In genomic region chr6:30765495-30765894, GRCh38 we compare ENCODE assay signal across 8 cellular contexts. TPM values are rescaled to one million over a fixed set of nuclear protein-coding genes. Genes with fewer than 3 reads are reported as not detected.
A peak's percentile ranks its signal among the peaks of the same experiment; 100 is the strongest.
DNase-seq lines count a peak whose midpoint lies in the region; ATAC-seq and TF ChIP-seq lines count a peak whose summit lies in the region.
"Not testable (repeated sequence)": the region's sequence is repeated elsewhere in the genome, so short reads cannot be mapped to it uniquely, and the experiment has no call there.

No MANE protein-coding gene starts in this region.

- not testable (repeated sequence) for H3T11ph ChIP-seq in H9 (ENCODE audit: low read length)

- H2AFZ ChIP-seq in H9 (ENCODE audit: low read length), result not testable (repeated sequence)

- H3K9me3 Mint-ChIP-seq in H9; activated naive CD8-positive, alpha-beta T cell treated with anti-CD3 and anti-CD28 coated beads, Interleukin-2, amount 50 U/mL, for 24 hours; chondrocyte (ENCODE audit: low read depth); progenitor cell of endocrine pancreas (ENCODE audit: low read depth): not testable (repeated sequence)

- H3K79me2 ChIP-seq in H9 (ENCODE audit: insufficient read depth, low read length), result not testable (repeated sequence)

- H2BK120ac ChIP-seq in H9 (ENCODE audit: low read depth, low read length, poor library complexity, severe bottlenecking), result not testable (repeated sequence)

- H3K14ac ChIP-seq in H9 (ENCODE audit: insufficient read depth, low read length), result not testable (repeated sequence)

- not testable (repeated sequence) for H4K91ac ChIP-seq in H9 (ENCODE audit: insufficient read length, low read depth, low read length)

- not testable (repeated sequence) for H4K5ac ChIP-seq in H9 (ENCODE audit: insufficient read length, low read depth, low read length)

- peak overlapping the region; percentile 47 to 98 (median 58) for H3K27ac Mint-ChIP-seq in H9
- peak overlapping the region; percentile 80 for H3K27ac Mint-ChIP-seq in activated naive CD8-positive, alpha-beta T cell treated with anti-CD3 and anti-CD28 coated beads, Interleukin-2, amount 50 U/mL, for 24 hours
- peak overlapping the region; percentile 86 for H3K27ac Mint-ChIP-seq in chondrocyte (ENCODE audit: unreplicated experiment)
- H3K27ac Mint-ChIP-seq in progenitor cell of endocrine pancreas, result peak overlapping the region; percentile 81

- not testable (repeated sequence) for H3K23me2 ChIP-seq in H9 (ENCODE audit: insufficient read length, low read depth, low read length, poor library complexity, severe bottlenecking)

- not testable (repeated sequence) for ATAC-seq in activated naive CD8-positive, alpha-beta T cell treated with anti-CD3 and anti-CD28 coated beads, Interleukin-2, amount 50 U/mL, for 24 hours

- H3K4me3 ChIP-seq in SJCRH30; left ventricle myocardium inferior; mesodermal cell (ENCODE audit: extremely low read depth, insufficient read depth, low read length, poor library complexity, severe bottlenecking): not testable (repeated sequence)

- H3K27ac ChIP-seq in H9 (ENCODE audit: insufficient read length, low read depth, low read length), result peak overlapping the region; percentile 60
- peak overlapping the region; percentile 90; the same call in 1 of the 2 replicates for H3K27ac ChIP-seq in SJCRH30
- H3K27ac ChIP-seq in left ventricle myocardium inferior (replicated peaks), result peak overlapping the region; percentile 32
- H3K27ac ChIP-seq in mesodermal cell (ENCODE audit: low read depth, low read length, severe bottlenecking), result peak overlapping the region; percentile 43

- H3K4ac ChIP-seq in H9 (ENCODE audit: low read depth, low read length), result not testable (repeated sequence)

- H3K4me1 Mint-ChIP-seq in H9 (peaks cover 73 to 77% of the 10 kb centered on the region in 2 experiments), chondrocyte (ENCODE audit: low read depth) (peaks cover 82% of the 10 kb centered on the region), progenitor cell of endocrine pancreas (ENCODE audit: low read depth) (peaks cover 46% of the 10 kb centered on the region)
- H3K4me1 Mint-ChIP-seq in activated naive CD8-positive, alpha-beta T cell treated with anti-CD3 and anti-CD28 coated beads, Interleukin-2, amount 50 U/mL, for 24 hours, result peaks cover 90% of the 10 kb centered on the region

- H3K9ac ChIP-seq in H9 (ENCODE audit: extremely low read depth, insufficient read length, low read length), result not testable (repeated sequence)

- H3K27me3 ChIP-seq in H9 (ENCODE audit: insufficient read depth, low read length); SJCRH30; left ventricle myocardium inferior (ENCODE audit: low read depth): not testable (repeated sequence)

- not testable (repeated sequence) for H3K56ac ChIP-seq in H9 (ENCODE audit: insufficient read length, low read depth, low read length)

- not testable (repeated sequence) for TF ChIP-seq CTCF in H9 (conservative IDR thresholded peaks at IDR 0.05); chondrocyte (IDR thresholded peaks at IDR 0.05); left ventricle myocardium inferior (IDR thresholded peaks at IDR 0.05; ENCODE audit: borderline replicate concordance); progenitor cell of endocrine pancreas (IDR thresholded peaks at IDR 0.05; ENCODE audit: unreplicated experiment)

- not testable (repeated sequence) for H4K8ac ChIP-seq in H9 (replicated peaks; ENCODE audit: insufficient read length, low read depth, low read length)

- WGBS in H9 (ENCODE audit: extremely low coverage, insufficient read length, low lambda C conversion rate), result no CpG with 5 or more reads among the region's 1 CpG
- no CpG with 5 or more reads among the region's 1 CpG for WGBS in mesodermal cell (ENCODE audit: insufficient coverage in 2 of 2), 2 experiments

- H3K27me3 Mint-ChIP-seq in H9 (ENCODE audit: low read depth); activated naive CD8-positive, alpha-beta T cell treated with anti-CD3 and anti-CD28 coated beads, Interleukin-2, amount 50 U/mL, for 24 hours; chondrocyte (ENCODE audit: low read depth); progenitor cell of endocrine pancreas: not testable (repeated sequence)

- not testable (repeated sequence) for H3K79me1 ChIP-seq in H9 (ENCODE audit: insufficient read depth, low read depth, low read length, poor library complexity, severe bottlenecking)

- DNase-seq in AG08395 (ENCODE audit: low spot score) (peak; percentile 6), H9 (peak; percentile 41)
- DNase-seq in SJCRH30; activated naive CD8-positive, alpha-beta T cell treated with anti-CD3 and anti-CD28 coated beads, Interleukin-2, amount 50 U/mL, for 24 hours; chondrocyte (ENCODE audit: low spot score); left ventricle myocardium inferior; progenitor cell of endocrine pancreas (ENCODE audit: low spot score, unreplicated experiment): not testable (repeated sequence)

- H3K4me1 ChIP-seq in H9 (ENCODE audit: insufficient read depth, low read length) (peaks cover 32% of the 10 kb centered on the region; the same call in 1 of the 2 replicates), SJCRH30 (peaks cover 52% of the 10 kb centered on the region), left ventricle myocardium inferior (peaks cover 54% of the 10 kb centered on the region), mesodermal cell (ENCODE audit: control insufficient read depth, insufficient read depth, low read length, poor library complexity, severe bottlenecking) (peaks cover 75% of the 10 kb centered on the region)

- H4K20me1 ChIP-seq in H9 (ENCODE audit: control insufficient read depth, insufficient read depth, insufficient read length), result not testable (repeated sequence)

- not testable (repeated sequence) for H2BK20ac ChIP-seq in H9 (ENCODE audit: low read depth, low read length, poor library complexity, severe bottlenecking)

- not testable (repeated sequence) for H2AK5ac ChIP-seq in H9 (ENCODE audit: insufficient read length, low read length)

- H3K9me3 ChIP-seq in H9 (ENCODE audit: control insufficient read depth, low read depth, low read length); SJCRH30 (replicated peaks); left ventricle myocardium inferior (replicated peaks); mesodermal cell (ENCODE audit: control insufficient read depth, low read length): not testable (repeated sequence)

- H2BK15ac ChIP-seq in H9 (ENCODE audit: low read depth, low read length), result not testable (repeated sequence)

- H3K4me2 ChIP-seq in H9 (ENCODE audit: insufficient read depth, insufficient read length, low read length), result not testable (repeated sequence)

- not testable (repeated sequence) for H3K18ac ChIP-seq in H9 (ENCODE audit: insufficient read length, low read depth, low read length)

- H2BK12ac ChIP-seq in H9 (ENCODE audit: insufficient read length, low read depth, low read length), result not testable (repeated sequence)

- H3K23ac ChIP-seq in H9 (ENCODE audit: insufficient read length, low read depth, low read length), result not testable (repeated sequence)

- H3K4me3 Mint-ChIP-seq in H9, result peak overlapping the region; percentile 49 to 61; a peak in 2 of 5 replicates
- H3K4me3 Mint-ChIP-seq in activated naive CD8-positive, alpha-beta T cell treated with anti-CD3 and anti-CD28 coated beads, Interleukin-2, amount 50 U/mL, for 24 hours; chondrocyte (ENCODE audit: unreplicated experiment); progenitor cell of endocrine pancreas (ENCODE audit: low read depth): not testable (repeated sequence)

- intact Hi-C loops in left ventricle myocardium inferior (cut with micrococcal nuclease), result not testable (repeated sequence)

- not testable (repeated sequence) for H2BK5ac ChIP-seq in H9 (ENCODE audit: insufficient read length, low read length)

- not testable (repeated sequence) for H3K36me3 ChIP-seq in SJCRH30; left ventricle myocardium inferior; mesodermal cell (ENCODE audit: control insufficient read depth, insufficient read depth, low read length)

- not testable (repeated sequence) for H3K36me3 Mint-ChIP-seq in H9 (ENCODE audit: insufficient read depth in 1 of 3, low read depth in 3 of 3); activated naive CD8-positive, alpha-beta T cell treated with anti-CD3 and anti-CD28 coated beads, Interleukin-2, amount 50 U/mL, for 24 hours (ENCODE audit: low read depth); chondrocyte (ENCODE audit: low read depth); progenitor cell of endocrine pancreas (ENCODE audit: insufficient read depth)

RNA-seq across cellular contexts. Expression of gene IER3, which starts 21.1 kb away (rescaled TPM):
- total RNA-seq in H9 (2021) (42.9 and 43.5 TPM in 2 replicates), chondrocyte (332 to 354 TPM (median 333 TPM) in 3 replicates), left ventricle myocardium inferior (41.4 TPM), progenitor cell of endocrine pancreas (22.1 and 23.2 TPM in 2 replicates)
- 19.9 and 22.1 TPM in 2 replicates for total RNA-seq in SJCRH30 (2014; rRNA removed; shearing (Covaris generic))
- 139 TPM for polyA plus RNA-seq in mesodermal cell (2013, experiment 1 of 2)
- 110 TPM for polyA plus RNA-seq in mesodermal cell (2013, experiment 2 of 2)

RNA-seq across cellular contexts. Expression of gene FLOT1, which starts 23.0 kb away (rescaled TPM):
- 107 and 111 TPM in 2 replicates for total RNA-seq in H9 (2021)
- 87.4 and 92.2 TPM in 2 replicates for total RNA-seq in SJCRH30 (2014; rRNA removed; shearing (Covaris generic))
- 66.8 to 72.7 TPM (median 69.1 TPM) in 3 replicates for total RNA-seq in chondrocyte
- total RNA-seq in left ventricle myocardium inferior, result 223 TPM
- 145 TPM for polyA plus RNA-seq in mesodermal cell (2013, experiment 1 of 2)
- 130 TPM for polyA plus RNA-seq in mesodermal cell (2013, experiment 2 of 2)
- total RNA-seq in progenitor cell of endocrine pancreas, result 111 and 115 TPM in 2 replicates

RNA-seq across cellular contexts. Expression of gene TUBB, which starts 45.3 kb away (rescaled TPM):
- 1,719 and 1,734 TPM in 2 replicates for total RNA-seq in H9 (2021)
- total RNA-seq in SJCRH30 (2014; rRNA removed; shearing (Covaris generic)), result 1,652 and 1,704 TPM in 2 replicates
- 681 to 975 TPM (median 692 TPM) in 3 replicates for total RNA-seq in chondrocyte
- 187 TPM for total RNA-seq in left ventricle myocardium inferior
- 1,638 TPM for polyA plus RNA-seq in mesodermal cell (2013, experiment 1 of 2)
- polyA plus RNA-seq in mesodermal cell (2013, experiment 2 of 2), result 1,486 TPM
- total RNA-seq in progenitor cell of endocrine pancreas, result 1,227 and 1,272 TPM in 2 replicates

RNA-seq across cellular contexts. Expression of gene MDC1, which starts 48.4 kb away (rescaled TPM):
- total RNA-seq in H9 (2021) (72.2 and 77.6 TPM in 2 replicates), chondrocyte (25.5 to 33.5 TPM (median 33.1 TPM) in 3 replicates), left ventricle myocardium inferior (14.1 TPM), progenitor cell of endocrine pancreas (58.5 and 67.6 TPM in 2 replicates)
- 24.6 and 25.0 TPM in 2 replicates for total RNA-seq in SJCRH30 (2014; rRNA removed; shearing (Covaris generic))
- 60.6 TPM for polyA plus RNA-seq in mesodermal cell (2013, experiment 1 of 2)
- polyA plus RNA-seq in mesodermal cell (2013, experiment 2 of 2), result 50.2 TPM

Comparison
In these comparisons a context has a peak if more than half of its experiments do, and no peak if none do; other contexts are left out.
1. H3K27ac ChIP-seq: peak in every context shown above with its lines; median percentile 90 in SJCRH30; 60 in H9; 43 in mesodermal cell; 32 in left ventricle myocardium inferior.